Comparison of ENCODE assay signal across 1 cellular context in the genomic region with DNA sequence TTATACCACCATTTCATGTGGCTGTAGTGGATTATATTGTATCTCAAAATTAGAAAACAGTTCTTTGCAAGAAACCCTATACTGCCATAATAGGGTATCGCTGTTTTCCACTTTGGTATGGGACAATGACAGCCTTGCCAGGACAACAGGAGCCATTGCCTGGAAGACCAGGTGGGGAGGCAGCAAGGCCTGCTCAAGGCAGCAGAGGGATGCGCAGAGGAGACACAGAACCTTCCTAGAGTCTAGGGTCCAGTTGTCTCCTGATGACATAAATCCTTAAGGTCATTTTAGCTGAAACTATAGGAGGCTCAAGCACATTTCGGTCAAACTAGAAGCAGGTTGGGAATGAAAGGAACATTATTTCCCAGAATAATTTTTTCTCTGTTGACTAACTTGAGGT.
TF ChIP-seq lines count a peak whose summit lies in the region.

No MANE protein-coding gene starts in this region.

TF ChIP-seq in HepG2, 621 proteins besides CTCF, POLR2A, EP300 and RAD21:
- TF ChIP-seq PRDM4 (CRISPR knock-in tag; IDR thresholded peaks at IDR 0.05; ENCODE audit: borderline replicate concordance) (no peak), RBM22 (optimal IDR thresholded peaks at IDR 0.05; ENCODE audit: low read length) (peak; percentile 21)
